17 cellular contexts compared by ENCODE assay signal in the genomic region with DNA sequence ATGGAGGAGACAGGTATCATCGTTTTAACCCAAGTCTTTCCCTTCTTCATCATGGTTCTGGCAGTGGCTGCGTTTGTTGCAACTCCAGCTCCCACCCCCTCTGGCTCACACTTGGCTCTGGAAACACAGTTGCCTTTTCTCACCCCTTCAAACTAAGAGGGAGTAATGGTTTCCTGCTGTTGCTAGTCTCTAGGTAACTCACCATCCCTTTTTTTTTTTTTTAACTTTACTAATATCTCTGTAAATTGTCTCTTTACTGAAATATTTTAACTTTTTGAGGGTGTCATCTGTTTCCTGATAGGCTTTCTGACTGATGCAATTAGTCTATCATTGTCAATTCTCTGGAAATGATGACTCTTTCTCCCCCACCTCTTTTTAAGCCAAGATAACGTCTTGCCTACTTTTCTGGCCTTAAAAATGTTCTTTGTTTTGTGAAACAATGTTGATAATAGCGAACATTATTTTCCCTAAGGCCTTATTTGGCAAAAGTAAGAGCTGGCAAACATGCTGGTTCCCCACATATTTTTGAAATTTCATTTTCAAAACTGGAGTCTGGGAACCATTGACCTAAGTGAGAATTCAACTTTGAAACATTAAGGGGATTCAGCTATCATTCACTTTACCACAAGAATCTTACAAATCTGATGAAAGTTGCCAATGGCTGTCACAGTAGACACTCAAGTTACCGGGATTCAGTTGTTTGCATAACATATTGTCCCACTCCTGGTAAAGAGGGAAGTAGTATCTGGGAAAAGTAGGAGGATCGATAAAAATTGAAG.
"Had no signal": no experiment of that assay in that cellular context is flagged by ENCODE, and none has a peak within 500 bp of the region (broad histone marks: within the 10 kb centered on the region; RNA-seq: fewer than 3 reads in every experiment).

No MANE protein-coding gene starts in this region.

- H3K9me3 Mint-ChIP-seq: activated CD4-positive, alpha-beta T cell treated with anti-CD3 and anti-CD28 coated beads, Interleukin-2, amount 10 ng/mL, durations not matched to agents 24 days and 14 days; activated naive CD4-positive, alpha-beta T cell treated with anti-CD3 and anti-CD28 coated beads for 36 hours; activated T-helper 17 cell treated with anti-CD3 and anti-CD28 coated beads, Interleukin-2, amount 50 U/mL, for 72 hours; natural killer cell treated with Interleukin-12 subunit alpha and Interleukin-12 subunit beta and Interleukin-15 and Interleukin-18, amount 100 ng/mL, for 72 hours; stimulated activated naive CD8-positive, alpha-beta T cell treated with anti-CD3 and anti-CD28 coated beads, Interleukin-15, Interleukin-2, amounts not matched to agents 100 ng/mL and 50 ng/mL, for 24 hours had no signal

- H3K9me3 ChIP-seq: mucosa of descending colon, thyroid gland, uterus had no signal

- H3K27me3 Mint-ChIP-seq: activated T-helper 17 cell treated with anti-CD3 and anti-CD28 coated beads, Interleukin-2, amount 50 U/mL, for 72 hours; natural killer cell treated with Interleukin-12 subunit alpha and Interleukin-12 subunit beta and Interleukin-15 and Interleukin-18, amount 100 ng/mL, for 72 hours; stimulated activated naive CD8-positive, alpha-beta T cell treated with anti-CD3 and anti-CD28 coated beads, Interleukin-15, Interleukin-2, amounts not matched to agents 100 ng/mL and 50 ng/mL, for 24 hours had no signal

- H3K4me1 Mint-ChIP-seq: activated CD4-positive, alpha-beta T cell treated with anti-CD3 and anti-CD28 coated beads, Interleukin-2, amount 10 ng/mL, durations not matched to agents 24 days and 14 days; activated T-helper 17 cell treated with anti-CD3 and anti-CD28 coated beads, Interleukin-2, amount 50 U/mL, for 72 hours had no signal

- H3K36me3 Mint-ChIP-seq: natural killer cell treated with Interleukin-12 subunit alpha and Interleukin-12 subunit beta and Interleukin-15 and Interleukin-18, amount 100 ng/mL, for 72 hours had no signal

- ATAC-seq: activated T-helper 17 cell treated with anti-CD3 and anti-CD28 coated beads, Interleukin-2, amount 50 U/mL, for 72 hours; mucosa of descending colon; natural killer cell treated with Interleukin-12 subunit alpha and Interleukin-12 subunit beta and Interleukin-15 and Interleukin-18, amount 100 ng/mL, for 72 hours had no signal

- H3K27ac ChIP-seq: epithelial cell of prostate, thyroid gland, uterus had no signal

- DNase-seq: activated CD4-positive, alpha-beta T cell treated with anti-CD3 and anti-CD28 coated beads, Interleukin-2, amount 10 ng/mL, durations not matched to agents 24 days and 14 days; activated naive CD4-positive, alpha-beta T cell treated with anti-CD3 and anti-CD28 coated beads for 36 hours; caudate nucleus; effector CD8-positive, alpha-beta T cell; foreskin fibroblast; head of caudate nucleus; mucosa of descending colon; nucleus accumbens; stimulated activated CD4-positive, alpha-beta T cell treated with anti-CD3 and anti-CD28 coated beads, Interleukin-2, amount 100 ng/mL, for 48 hours; T1000; thyroid gland; uterus had no signal

- H3K4me3 ChIP-seq: coronary artery, mucosa of descending colon, thyroid gland, uterus had no signal

- H3K36me3 ChIP-seq: thyroid gland, uterus had no signal

- H3K27ac Mint-ChIP-seq: activated CD4-positive, alpha-beta T cell treated with anti-CD3 and anti-CD28 coated beads, Interleukin-2, amount 10 ng/mL, durations not matched to agents 24 days and 14 days; activated naive CD4-positive, alpha-beta T cell treated with anti-CD3 and anti-CD28 coated beads for 36 hours; activated T-helper 17 cell treated with anti-CD3 and anti-CD28 coated beads, Interleukin-2, amount 50 U/mL, for 72 hours; natural killer cell treated with Interleukin-12 subunit alpha and Interleukin-12 subunit beta and Interleukin-15 and Interleukin-18, amount 100 ng/mL, for 72 hours; stimulated activated naive CD8-positive, alpha-beta T cell treated with anti-CD3 and anti-CD28 coated beads, Interleukin-15, Interleukin-2, amounts not matched to agents 100 ng/mL and 50 ng/mL, for 24 hours had no signal

- H3K4me3 Mint-ChIP-seq: activated CD4-positive, alpha-beta T cell treated with anti-CD3 and anti-CD28 coated beads, Interleukin-2, amount 10 ng/mL, durations not matched to agents 24 days and 14 days; activated naive CD4-positive, alpha-beta T cell treated with anti-CD3 and anti-CD28 coated beads for 36 hours; activated T-helper 17 cell treated with anti-CD3 and anti-CD28 coated beads, Interleukin-2, amount 50 U/mL, for 72 hours; natural killer cell treated with Interleukin-12 subunit alpha and Interleukin-12 subunit beta and Interleukin-15 and Interleukin-18, amount 100 ng/mL, for 72 hours; stimulated activated naive CD8-positive, alpha-beta T cell treated with anti-CD3 and anti-CD28 coated beads, Interleukin-15, Interleukin-2, amounts not matched to agents 100 ng/mL and 50 ng/mL, for 24 hours had no signal

- H3K4me1 ChIP-seq: thyroid gland, uterus had no signal

- H3K27me3 ChIP-seq: thyroid gland, uterus had no signal
